ENCODE assay signal across 8 cellular contexts in the genomic region with DNA sequence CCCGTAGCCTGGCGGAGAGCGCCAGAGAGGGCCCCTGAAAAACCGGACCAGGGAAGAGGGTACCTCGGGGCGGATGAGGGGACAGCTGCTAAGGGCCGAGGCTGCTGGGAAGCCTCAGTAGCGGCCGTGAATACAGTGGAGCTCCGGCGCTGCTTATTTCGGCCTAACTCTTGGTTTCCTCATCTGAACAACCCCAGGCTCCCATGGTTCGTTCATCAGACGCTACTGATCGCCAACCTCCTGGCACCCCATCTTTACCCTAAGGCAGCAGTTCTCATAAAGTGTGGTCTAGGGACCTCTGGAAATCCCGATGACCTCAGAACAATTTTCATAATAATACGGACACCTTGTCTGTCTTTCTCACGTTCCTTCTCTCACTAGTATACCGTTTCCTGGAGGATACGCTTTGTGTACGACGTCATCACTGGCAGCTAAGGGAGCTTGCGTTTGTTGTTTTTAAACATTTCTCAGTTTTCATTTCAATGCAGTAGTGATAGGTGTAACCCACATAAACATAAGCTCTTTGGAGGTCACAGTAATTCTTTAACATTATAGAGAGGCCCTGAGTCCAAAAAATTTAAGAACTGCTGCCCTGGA. TPM values are rescaled to one million over a fixed set of nuclear protein-coding genes. Genes with fewer than 3 reads are reported as not detected.
DNase-seq lines count a peak whose midpoint lies in the region; ATAC-seq and TF ChIP-seq lines count a peak whose summit lies in the region.

No MANE protein-coding gene starts in this region.

- H3K4me3 Mint-ChIP-seq in activated T-helper 17 cell treated with anti-CD3 and anti-CD28 coated beads, Interleukin-2, amount 50 U/mL, for 72 hours = peak overlapping the region; percentile 90

- H3K9ac ChIP-seq in skeletal muscle satellite cell (ENCODE audit: low read depth, low read length) = peak overlapping the region; percentile 95

- H3K4me1 ChIP-seq in skeletal muscle satellite cell (ENCODE audit: control insufficient read depth, insufficient read depth, low read length) = peaks cover 20% of the 10 kb centered on the region

- H3K36me3 Mint-ChIP-seq in activated T-helper 17 cell treated with anti-CD3 and anti-CD28 coated beads, Interleukin-2, amount 50 U/mL, for 72 hours (ENCODE audit: low read depth) = no peaks in the 10 kb centered on the region

- H3K36me3 ChIP-seq in skeletal muscle satellite cell (ENCODE audit: insufficient read depth, low read length) = no peaks in the 10 kb centered on the region

- peak overlapping the region; percentile 89 for H3K4me2 ChIP-seq in skeletal muscle satellite cell (ENCODE audit: low read length)

- no peak for TF ChIP-seq RAD21 in Ishikawa (IDR thresholded peaks at IDR 0.05; ENCODE audit: low read depth)

- H3K9me3 Mint-ChIP-seq in activated T-helper 17 cell treated with anti-CD3 and anti-CD28 coated beads, Interleukin-2, amount 50 U/mL, for 72 hours = no peaks in the 10 kb centered on the region

- peak overlapping the region; percentile 74 for H3K4me3 ChIP-seq in skeletal muscle satellite cell (ENCODE audit: low read length)

- H3K4me1 Mint-ChIP-seq in activated T-helper 17 cell treated with anti-CD3 and anti-CD28 coated beads, Interleukin-2, amount 50 U/mL, for 72 hours = peaks cover 14% of the 10 kb centered on the region

- peak; percentile 74 for DNase-seq in NCI-H1092 treated with DMSO at 0.1 percent for 48 hours (lab: John Stamatoyannopoulos, UW)
- no peak for DNase-seq in NCI-H1092 (lab: John Stamatoyannopoulos, UW)
- DNase-seq in hepatic stellate cell (ENCODE audit: low spot score) = peak; percentile 2
- no peak for DNase-seq in stimulated activated CD4-positive, alpha-beta T cell treated with anti-CD3 and anti-CD28 coated beads, Interleukin-15, amount 100 ng/mL, for 24 hours

- no peaks in the 10 kb centered on the region for H3K9me3 ChIP-seq in skeletal muscle satellite cell (replicated peaks; ENCODE audit: low read length)

- peaks cover 10% of the 10 kb centered on the region for H3K27me3 Mint-ChIP-seq in activated T-helper 17 cell treated with anti-CD3 and anti-CD28 coated beads, Interleukin-2, amount 50 U/mL, for 72 hours

- no peaks in the 10 kb centered on the region for H3K27me3 ChIP-seq in skeletal muscle satellite cell (ENCODE audit: control insufficient read depth, insufficient read depth, low read length)

- peak; percentile 33 for ATAC-seq in GM21723 (IDR thresholded peaks at IDR 0.05; ENCODE audit: unreplicated experiment)
- peak; percentile 39 for ATAC-seq in activated T-helper 17 cell treated with anti-CD3 and anti-CD28 coated beads, Interleukin-2, amount 50 U/mL, for 72 hours (replicated peaks)

- no peak for TF ChIP-seq EP300 in Ishikawa (IDR thresholded peaks at IDR 0.05; ENCODE audit: borderline replicate concordance)

- peak overlapping the region; percentile 92 for H3K27ac Mint-ChIP-seq in activated T-helper 17 cell treated with anti-CD3 and anti-CD28 coated beads, Interleukin-2, amount 50 U/mL, for 72 hours

TF ChIP-seq in Ishikawa, 13 proteins besides CTCF, POLR2A, EP300 and RAD21:
- TF ChIP-seq YY1 (IDR thresholded peaks at IDR 0.05; ENCODE audit: low read depth) (no peak), EGR1 (IDR thresholded peaks at IDR 0.05) (0 out of 2 replicates have a peak, but pooled peaks have one; percentile 15), FOXM1 (IDR thresholded peaks at IDR 0.05; ENCODE audit: borderline replicate concordance, low read depth) (no peak), NFIC (IDR thresholded peaks at IDR 0.05) (no peak), ZBTB7A (IDR thresholded peaks at IDR 0.05; ENCODE audit: low read depth) (no peak)

RNA-seq across cellular contexts. Expression of gene RAB28, which starts 0.7 kb away (rescaled TPM):
- total RNA-seq in activated T-helper 17 cell treated with anti-CD3 and anti-CD28 coated beads, Interleukin-2, amount 50 U/mL, for 72 hours = 10 to 100 TPM in 1 of 2 donors, 1 to 10 TPM in 1; 10.0 to 14.5 TPM
- total RNA-seq in skeletal muscle satellite cell (2012; rRNA removed) = 12.4 and 13.3 TPM in 2 replicates

RNA-seq across cellular contexts. Expression of gene NKX3-2, which starts 59.5 kb away (rescaled TPM):
- not detected for total RNA-seq in activated T-helper 17 cell treated with anti-CD3 and anti-CD28 coated beads, Interleukin-2, amount 50 U/mL, for 72 hours
- total RNA-seq in skeletal muscle satellite cell (2012; rRNA removed) = 0.66 TPM in 1 of 2 replicates, not detected in the other

Comparison
In these comparisons a context has a peak if more than half of its experiments do, and no peak if none do; other contexts are left out.
1. DNase-seq: peak in NCI-H1092 treated with DMSO at 0.1 percent for 48 hours (single experiment) and hepatic stellate cell (single experiment); none in NCI-H1092 (single experiment) and stimulated activated CD4-positive, alpha-beta T cell treated with anti-CD3 and anti-CD28 coated beads, Interleukin-15, amount 100 ng/mL, for 24 hours (single experiment).